Comparison of ENCODE assay signal across 23 cellular contexts in the genomic region with DNA sequence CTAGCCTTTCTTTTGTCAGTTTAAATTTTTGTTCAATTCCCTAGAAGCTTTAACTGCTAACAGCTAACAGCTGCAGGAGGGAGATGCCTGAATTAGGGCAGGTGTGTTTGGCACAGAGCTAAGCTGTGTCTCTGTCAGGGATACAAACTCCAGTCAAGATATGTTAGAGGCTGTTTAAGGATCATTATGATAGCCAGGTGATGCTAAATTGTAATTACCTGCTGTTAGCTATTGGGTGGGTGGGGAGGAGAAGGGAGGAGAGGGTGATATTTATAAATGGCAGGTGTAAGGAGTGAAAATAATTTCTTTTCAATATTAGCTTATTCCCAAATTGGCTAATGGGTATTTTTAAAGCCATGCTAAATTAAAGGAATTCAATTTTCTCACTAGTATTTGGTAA. TPM values are rescaled to one million over a fixed set of nuclear protein-coding genes. Genes with fewer than 3 reads are reported as not detected.
"Had no signal": no experiment of that assay in that cellular context is flagged by ENCODE, and none has a peak within 500 bp of the region (broad histone marks: within the 10 kb centered on the region; RNA-seq: fewer than 3 reads in every experiment).

A gene (plus strand): TSS at position 301 of the 400 bp plus-strand sequence. CDS start 406 bp downstream, outside the sequence.

- FAIRE-seq: astrocyte had no signal

- DNase-seq: activated B cell treated with CpG ODN at 0.5 μM for 24 hours; activated CD4-positive, alpha-beta T cell treated with anti-CD3 and anti-CD28 coated beads for 4 hours; activated CD4-positive, alpha-beta T cell treated with anti-CD3 and anti-CD28 coated beads, Interleukin-2, amount 50 U/mL, for 48 hours; activated CD8-positive, alpha-beta memory T cell treated with anti-CD3 and anti-CD28 coated beads, Interleukin-2, amount 50 U/mL, for 48 hours; activated naive CD4-positive, alpha-beta T cell treated with Interleukin-2 at 50 U/mL for 16 hours; activated naive CD8-positive, alpha-beta T cell treated with anti-CD3 and anti-CD28 coated beads for 36 hours; activated T-cell treated with anti-CD3 and anti-CD28 coated beads, Interleukin-2, amount 50 U/mL, for 48 hours; central memory CD4-positive, alpha-beta T cell; dermis blood vessel endothelial cell; effector CD8-positive, alpha-beta T cell; foreskin keratinocyte; hippocampal formation; left ventricle myocardium superior; mammary epithelial cell; ovary; right cardiac atrium; stimulated activated CD4-positive, alpha-beta T cell treated with anti-CD3 and anti-CD28 coated beads, Interleukin-4, amount 100 ng/mL, for 24 hours; stimulated activated naive CD4-positive, alpha-beta T cell treated with Interleukin-2 at 50 U/mL for 16 hours had no signal

RNA-seq across cellular contexts. Expression of the gene that starts here (rescaled TPM):
- total RNA-seq: activated B cell treated with CpG ODN at 0.5 μM for 24 hours; activated CD8-positive, alpha-beta memory T cell treated with anti-CD3 and anti-CD28 coated beads for 36 hours; activated naive CD8-positive, alpha-beta T cell treated with anti-CD3 and anti-CD28 coated beads for 36 hours; astrocyte; dermis blood vessel endothelial cell; foreskin keratinocyte; left ventricle myocardium superior; mammary epithelial cell; mesothelial cell of epicardium; pulmonary artery endothelial cell; right cardiac atrium; ureter had no signal
